11 cellular contexts compared by ENCODE assay signal in genomic region chr3:141798455-141798854, GRCh38. TPM values are rescaled to one million over a fixed set of nuclear protein-coding genes. Genes with fewer than 3 reads are reported as not detected.
DNase-seq lines count a peak whose midpoint lies in the region; ATAC-seq, FAIRE-seq and TF ChIP-seq lines count a peak whose summit lies in the region.
"Had no signal": no experiment of that assay in that cellular context is flagged by ENCODE, and none has a peak within 500 bp of the region (broad histone marks: within the 10 kb centered on the region; RNA-seq: fewer than 3 reads in every experiment).

No MANE protein-coding gene starts in this region.

- peaks cover 3% of the 10 kb centered on the region; the same call in 1 of the 2 replicates for H3K27me3 ChIP-seq in IMR-90 (ENCODE audit: control insufficient read depth, insufficient read depth, low read length)
- no peaks in the 10 kb centered on the region for H3K27me3 ChIP-seq in skeletal muscle tissue (ENCODE audit: control insufficient read depth in 3 of 3, insufficient read depth in 3 of 3, low read length in 3 of 3)
- no peaks in the 10 kb centered on the region for H3K27me3 ChIP-seq in mammary epithelial cell (ENCODE audit: insufficient read depth, low read length)

- no peaks in the 10 kb centered on the region for H3K79me2 ChIP-seq in mammary epithelial cell (ENCODE audit: insufficient read depth, low read length)

- no peak overlapping the region for H4K5ac ChIP-seq in IMR-90 (ENCODE audit: low read depth, low read length)

- H3K18ac ChIP-seq in IMR-90 (ENCODE audit: low read depth, low read length): no peak overlapping the region

- H3K4me1 ChIP-seq in IMR-90 (ENCODE audit: control insufficient read depth, insufficient read depth, low read length): peaks cover 7% of the 10 kb centered on the region
- H3K4me1 ChIP-seq in kidney (ENCODE audit: control insufficient read depth in 1 of 2, insufficient read depth in 1 of 2, low read depth in 1 of 2, low read length in 2 of 2): peaks cover 14 to 15% of the 10 kb centered on the region in 2 donors
- peaks cover 21 to 25% (median 23%) of the 10 kb centered on the region in 3 donors for H3K4me1 ChIP-seq in skeletal muscle tissue (ENCODE audit: control insufficient read depth in 3 of 3, insufficient read depth in 3 of 3, low read length in 3 of 3)
- H3K4me1 ChIP-seq in mammary epithelial cell (ENCODE audit: insufficient read depth, low read length): no peaks in the 10 kb centered on the region

- dilution Hi-C loops in IMR-90 (cut with HindIII; ENCODE audit: low sequenced_read_pairs, unreplicated experiment): no loop called here
- dilution Hi-C loops in mammary epithelial cell (cut with HindIII; ENCODE audit: low sequenced_read_pairs): loop anchor here (10.0 kb wide), 1 partner anchor 144 kb away; no protein-coding TSS in a partner anchor

- BruUV-seq in IMR-90 (replicated peaks; lab: Mats Ljungman, UMichigan) (no TSS peak), mammary epithelial cell (replicated peaks; lab: Mats Ljungman, UMichigan) (no TSS peak)

- H3K23ac ChIP-seq in IMR-90 (ENCODE audit: low read depth, low read length): no peak overlapping the region

- peak overlapping the region; percentile 39 for H2AFZ ChIP-seq in IMR-90 (replicated peaks; ENCODE audit: low read length, poor library complexity)
- no peak overlapping the region for H2AFZ ChIP-seq in mammary epithelial cell (ENCODE audit: low read depth, low read length)

- H2AK5ac ChIP-seq in IMR-90 (ENCODE audit: low read depth, low read length): no peak overlapping the region

- no peak overlapping the region for H4K8ac ChIP-seq in IMR-90 (ENCODE audit: low read depth in 2 of 2, low read length in 2 of 2)

- no peaks in the 10 kb centered on the region; the same call in 1 of the 2 replicates for H3K9me3 ChIP-seq in IMR-90 (ENCODE audit: control insufficient read depth, insufficient read depth, low read length)
- H3K9me3 ChIP-seq in kidney (ENCODE audit: control insufficient read depth in 1 of 2, low read length in 2 of 2): peaks cover 0 to 2% of the 10 kb centered on the region in 2 donors
- H3K9me3 ChIP-seq in skeletal muscle tissue (ENCODE audit: control insufficient read depth in 3 of 3, low read length in 3 of 3): peaks cover 0 to 2% (median 0%) of the 10 kb centered on the region in 3 donors
- no peaks in the 10 kb centered on the region for H3K9me3 ChIP-seq in mammary epithelial cell (replicated peaks; ENCODE audit: insufficient read depth, low read length)

- peak overlapping the region; percentile 99 for H3K27ac Mint-ChIP-seq in activated T-helper 2 cell treated with anti-CD3 and anti-CD28 coated beads, Interferon-gamma antibody, Interleukin-2, Interleukin-4, amounts not matched to agents 10 μg/mL and 5 μg/mL and 100 μg/mL, durations not matched to agents 14 hours and 24 hours and 36 hours

- H4K20me1 ChIP-seq in IMR-90 (ENCODE audit: insufficient read depth, low read length) (no peaks in the 10 kb centered on the region), mammary epithelial cell (ENCODE audit: insufficient read depth, low read length) (no peaks in the 10 kb centered on the region)

- WGBS in IMR-90 (ENCODE audit: extremely low coverage in 2 of 2, insufficient read length in 1 of 2), 2 experiments: 80% methylated on average over 2 of the region's 11 CpGs; no CpG with 5 or more reads in 1 of the 2 experiments
- 62% methylated on average over 10 of the region's 11 CpGs for WGBS in mammary epithelial cell (ENCODE audit: low coverage, missing lambda C conversion rate)

- CTCF ChIA-PET in IMR-90 (lab: Yijun Ruan, JAX): no interaction called here
- CTCF ChIA-PET in mammary epithelial cell (lab: Charles Lee; ENCODE audit: low non-redundant PET): no interaction called here

- no peak overlapping the region for H2BK5ac ChIP-seq in IMR-90 (ENCODE audit: low read depth, low read length, poor library complexity, severe bottlenecking)

- H3K14ac ChIP-seq in IMR-90 (replicated peaks; ENCODE audit: low read depth, low read length): no peak overlapping the region

- no peaks in the 10 kb centered on the region for H3K36me3 Mint-ChIP-seq in activated T-helper 2 cell treated with anti-CD3 and anti-CD28 coated beads, Interferon-gamma antibody, Interleukin-2, Interleukin-4, amounts not matched to agents 10 μg/mL and 5 μg/mL and 100 μg/mL, durations not matched to agents 14 hours and 24 hours and 36 hours (ENCODE audit: low read depth)

- peak; percentile 27; the same call in 1 of the 2 replicates for ATAC-seq in IMR-90 (ENCODE audit: low read depth)
- ATAC-seq in HG03159 (IDR thresholded peaks at IDR 0.05; ENCODE audit: unreplicated experiment): no peak

- no peak overlapping the region for H2BK20ac ChIP-seq in IMR-90 (ENCODE audit: low read depth, low read length)

- DNase-seq in IMR-90 (no peak), kidney (peak; percentile 79), superior temporal gyrus (ENCODE audit: extremely low spot score) (no peak), SIG-M5 treated with dmso at 0.1 percent for 504 hours (lab: John Stamatoyannopoulos, UW; ENCODE audit: unreplicated experiment) (no peak), mammary epithelial cell (no peak)
- no peak for DNase-seq in activated T-helper 2 cell treated with anti-CD3 and anti-CD28 coated beads, Interferon-gamma antibody, Interleukin-2, Interleukin-4, amounts not matched to agents 10 μg/mL and 5 μg/mL and 100 μg/mL, durations not matched to agents 14 hours and 24 hours and 36 hours (ENCODE audit: low spot score)

- H3K9me3 Mint-ChIP-seq in activated T-helper 2 cell treated with anti-CD3 and anti-CD28 coated beads, Interferon-gamma antibody, Interleukin-2, Interleukin-4, amounts not matched to agents 10 μg/mL and 5 μg/mL and 100 μg/mL, durations not matched to agents 14 hours and 24 hours and 36 hours: peaks cover 6% of the 10 kb centered on the region

- H3K36me3 ChIP-seq in IMR-90 (ENCODE audit: control insufficient read depth, insufficient read depth, low read length): no peaks in the 10 kb centered on the region
- no peaks in the 10 kb centered on the region for H3K36me3 ChIP-seq in kidney (ENCODE audit: control insufficient read depth in 1 of 2, insufficient read depth in 2 of 2, low read length in 2 of 2)
- no peaks in the 10 kb centered on the region for H3K36me3 ChIP-seq in skeletal muscle tissue (ENCODE audit: control insufficient read depth in 3 of 3, insufficient read depth in 3 of 3, low read length in 3 of 3)
- H3K36me3 ChIP-seq in mammary epithelial cell (ENCODE audit: insufficient read depth, low read length): no peaks in the 10 kb centered on the region

- H3K79me1 ChIP-seq in IMR-90 (ENCODE audit: low read depth in 1 of 2, low read length in 2 of 2): no peaks in the 10 kb centered on the region

- intact Hi-C loops in IMR-90 (cut with micrococcal nuclease) (no loop called here), kidney (cut with DNase I) (no loop called here), mammary epithelial cell (cut with micrococcal nuclease) (no loop called here)
- intact Hi-C loops in activated T-helper 2 cell treated with anti-CD3 and anti-CD28 coated beads, Interferon-gamma antibody, Interleukin-2, Interleukin-4, amounts not matched to agents 10 μg/mL and 5 μg/mL and 100 μg/mL, durations not matched to agents 14 hours and 24 hours and 36 hours (cut with micrococcal nuclease): loop anchor here (5.0 kb wide), 1 partner anchor 649 kb away; the partner anchor contains the start of gene XRN1

- TF ChIP-seq CTCF in IMR-90 (conservative IDR thresholded peaks at IDR 0.05; ENCODE audit: low read depth, low read length) (no peak), kidney (IDR thresholded peaks at IDR 0.05; ENCODE audit: borderline replicate concordance, extremely low read depth, insufficient read depth) (no peak), mammary epithelial cell (conservative IDR thresholded peaks at IDR 0.05 in 1 of 2, IDR thresholded peaks at IDR 0.05 in 1 of 2; ENCODE audit: extremely low read depth in 1 of 2, insufficient read depth in 1 of 2, low read depth in 1 of 2, low read length in 2 of 2) (no peak)

- no peak overlapping the region for H4K91ac ChIP-seq in IMR-90 (ENCODE audit: insufficient read depth, low read depth, low read length)

- H3K4me2 ChIP-seq in IMR-90 (ENCODE audit: low read depth, low read length) (no peak overlapping the region), mammary epithelial cell (ENCODE audit: insufficient read depth, low read depth, low read length) (no peak overlapping the region)

- H3K27ac ChIP-seq in IMR-90 (ENCODE audit: insufficient read depth, low read length): no peak overlapping the region
- no peak overlapping the region for H3K27ac ChIP-seq in kidney (ENCODE audit: low read depth in 2 of 2, low read length in 2 of 2)
- H3K27ac ChIP-seq in skeletal muscle tissue (ENCODE audit: low read depth, low read length): peak overlapping the region; percentile 70
- no peak overlapping the region for H3K27ac ChIP-seq in mammary epithelial cell (ENCODE audit: insufficient read depth, low read depth, low read length)

- no peak overlapping the region for H2AK9ac ChIP-seq in IMR-90 (replicated peaks; ENCODE audit: low read depth, low read length, poor library complexity)

- no peak overlapping the region for H2BK15ac ChIP-seq in IMR-90 (ENCODE audit: low read depth, low read length)

- no peak overlapping the region for H3K4me3 Mint-ChIP-seq in activated T-helper 2 cell treated with anti-CD3 and anti-CD28 coated beads, Interferon-gamma antibody, Interleukin-2, Interleukin-4, amounts not matched to agents 10 μg/mL and 5 μg/mL and 100 μg/mL, durations not matched to agents 14 hours and 24 hours and 36 hours (ENCODE audit: low read depth)

- in situ Hi-C loops in IMR-90 (cut with MboI; ENCODE audit: low sequenced_read_pairs): no loop called here
- in situ Hi-C loops in mammary epithelial cell (cut with MboI; ENCODE audit: low sequenced_read_pairs in 2 of 2): no loop called here

- TF ChIP-seq POLR2A in IMR-90 (IDR thresholded peaks at IDR 0.05; ENCODE audit: low read depth, low read length): no peak

- no peak for TF ChIP-seq RAD21 in IMR-90 (IDR thresholded peaks at IDR 0.05; ENCODE audit: low read length)

- H3K4ac ChIP-seq in IMR-90 (ENCODE audit: low read depth, low read length): no peak overlapping the region

- H3K4me3 ChIP-seq in IMR-90 (ENCODE audit: insufficient read depth, low read depth, low read length) (no peak overlapping the region), kidney (ENCODE audit: low read length in 2 of 2) (no peak overlapping the region), skeletal muscle tissue (ENCODE audit: low read length in 3 of 3) (no peak overlapping the region), mammary epithelial cell (replicated peaks in 1 of 3; ENCODE audit: insufficient read depth in 1 of 3, low read depth in 2 of 3, low read length in 3 of 3) (no peak overlapping the region)

- no peak overlapping the region for H2BK120ac ChIP-seq in IMR-90 (ENCODE audit: low read depth, low read length)

- FAIRE-seq in kidney (lab: Jason Lieb, UNC): no peak
- FAIRE-seq: keratinocyte had no signal

- H3K4me1 Mint-ChIP-seq in activated T-helper 2 cell treated with anti-CD3 and anti-CD28 coated beads, Interferon-gamma antibody, Interleukin-2, Interleukin-4, amounts not matched to agents 10 μg/mL and 5 μg/mL and 100 μg/mL, durations not matched to agents 14 hours and 24 hours and 36 hours (ENCODE audit: low read depth): peaks cover 44% of the 10 kb centered on the region

- no peak overlapping the region for H3K9ac ChIP-seq in IMR-90 (ENCODE audit: low read depth, low read length)
- H3K9ac ChIP-seq in kidney (ENCODE audit: low read length in 2 of 2): no peak overlapping the region
- H3K9ac ChIP-seq in skeletal muscle tissue (ENCODE audit: low read depth in 1 of 3, low read length in 3 of 3): no peak overlapping the region
- no peak overlapping the region for H3K9ac ChIP-seq in mammary epithelial cell (ENCODE audit: insufficient read depth, low read length)

- no peaks in the 10 kb centered on the region for H3K9me1 ChIP-seq in IMR-90 (ENCODE audit: insufficient read depth, low read length)

- H3K56ac ChIP-seq in IMR-90 (ENCODE audit: extremely low read depth, insufficient read depth, low read length): no peak overlapping the region

- peaks cover 6% of the 10 kb centered on the region for H3K27me3 Mint-ChIP-seq in activated T-helper 2 cell treated with anti-CD3 and anti-CD28 coated beads, Interferon-gamma antibody, Interleukin-2, Interleukin-4, amounts not matched to agents 10 μg/mL and 5 μg/mL and 100 μg/mL, durations not matched to agents 14 hours and 24 hours and 36 hours (ENCODE audit: low read depth)

- POLR2A ChIA-PET in IMR-90 (lab: Charles Lee; ENCODE audit: unreplicated experiment): no interaction called here

RNA-seq across cellular contexts. Expression of gene GRK7, which starts 35.2 kb away (rescaled TPM):
- total RNA-seq in IMR-90 (2012; rRNA removed): not detected in 2 replicates
- not detected in 2 replicates for polyA plus RNA-seq in IMR-90 (2012; rRNA removed)
- not detected in 2 replicates for polyA plus RNA-seq in IMR-90 (2012; cell fraction: cytosol; rRNA removed)
- 0.01 TPM in 1 of 2 replicates, not detected in the other for polyA plus RNA-seq in IMR-90 (2012; cell fraction: nucleus; rRNA removed; ENCODE audit: low replicate concordance)
- total RNA-seq in activated T-helper 2 cell treated with anti-CD3 and anti-CD28 coated beads, Interferon-gamma antibody, Interleukin-2, Interleukin-4, amounts not matched to agents 10 μg/mL and 5 μg/mL and 100 μg/mL, durations not matched to agents 14 hours and 24 hours and 36 hours: not detected in 2 replicates
- total RNA-seq in kidney: not detected
- not detected for polyA plus RNA-seq in kidney (ENCODE audit: insufficient read depth, low read depth, low replicate concordance)
- total RNA-seq in skeletal muscle tissue: not detected
- under 1 TPM in 1 of 2 donors, not detected in 1; under 0.01 TPM for total RNA-seq in mammary epithelial cell
- not detected for polyA plus RNA-seq in mammary epithelial cell
- not detected for polyA minus RNA-seq in mammary epithelial cell
- total RNA-seq: H4; T-helper 2 cell treated with Interferon-gamma antibody and Interleukin-4, amounts not matched to agents 100 ng/mL and 5 ng/mL, for 36 hours had no signal
- polyA plus RNA-seq: keratinocyte had no signal
